Comparison of ENCODE assay signal across 15 cellular contexts in genomic region chr1:234199476-234200127, GRCh38.
DNase-seq lines count a peak whose midpoint lies in the region; ATAC-seq, FAIRE-seq and TF ChIP-seq lines count a peak whose summit lies in the region.
"Had no signal": no experiment of that assay in that cellular context is flagged by ENCODE, and none has a peak within 500 bp of the region (broad histone marks: within the 10 kb centered on the region; RNA-seq: fewer than 3 reads in every experiment).

No MANE protein-coding gene starts in this region.

- peaks cover 3% of the 10 kb centered on the region for H3K27me3 Mint-ChIP-seq in astrocyte (ENCODE audit: low read depth, unreplicated experiment)

- peaks cover 12% of the 10 kb centered on the region for H3K9me3 Mint-ChIP-seq in astrocyte (ENCODE audit: unreplicated experiment)
- H3K9me3 Mint-ChIP-seq: CD8-positive, alpha-beta T cell had no signal

- FAIRE-seq in astrocyte (lab: Jason Lieb, UNC): no peak
- FAIRE-seq: A549, GM19239 had no signal

- H4K20me1 ChIP-seq in astrocyte (ENCODE audit: insufficient read depth, low read length): no peaks in the 10 kb centered on the region

- H3K4me3 ChIP-seq in astrocyte (ENCODE audit: insufficient read depth, low read depth, low read length): no peak overlapping the region
- H3K4me3 ChIP-seq: A549 had no signal

- no peaks in the 10 kb centered on the region for H3K4me1 Mint-ChIP-seq in astrocyte (ENCODE audit: low read depth, unreplicated experiment)

- no peak overlapping the region for H3K9ac ChIP-seq in astrocyte (ENCODE audit: low read length)

- H3K36me3 ChIP-seq in astrocyte (ENCODE audit: insufficient read depth, low read length): no peaks in the 10 kb centered on the region
- H3K36me3 ChIP-seq: BE2C had no signal

- DNase-seq in NCI-H226: peak; percentile 26
- peak; percentile 16 for DNase-seq in astrocyte (ENCODE audit: low read depth)
- peak in 1 of 2 donors; percentile 87 for DNase-seq in foreskin keratinocyte
- DNase-seq in stimulated activated CD4-positive, alpha-beta T cell treated with anti-CD3 and anti-CD28 coated beads, Interleukin-12 subunit alpha, Interleukin-12 subunit beta, amount 100 ng/mL, for 4 hours: no peak
- DNase-seq: BE2C; CD8-positive, alpha-beta T cell; COR-L47; DMS53; GF-D8; HCEC 1CT had no signal

- no peak overlapping the region for H2AFZ ChIP-seq in astrocyte (ENCODE audit: low read depth, low read length)

- H3K4me3 Mint-ChIP-seq in astrocyte (ENCODE audit: unreplicated experiment): no peak overlapping the region
- H3K4me3 Mint-ChIP-seq: CD8-positive, alpha-beta T cell had no signal

- TF ChIP-seq CTCF in astrocyte (IDR thresholded peaks at IDR 0.05; ENCODE audit: insufficient read depth, low read depth, low read length) (no peak), foreskin keratinocyte (conservative IDR thresholded peaks at IDR 0.05) (no peak)

- no peaks in the 10 kb centered on the region for H3K27me3 ChIP-seq in astrocyte (ENCODE audit: insufficient read depth, low read length)
- no peaks in the 10 kb centered on the region for H3K27me3 ChIP-seq in foreskin keratinocyte

- H3K79me2 ChIP-seq in astrocyte (ENCODE audit: insufficient read depth, low read length): no peaks in the 10 kb centered on the region

- H3K4me2 ChIP-seq in astrocyte (ENCODE audit: low read length): no peak overlapping the region
- H3K4me2 ChIP-seq: A549 had no signal

- H3K27ac Mint-ChIP-seq in astrocyte (ENCODE audit: unreplicated experiment): no peak overlapping the region
- H3K27ac Mint-ChIP-seq: CD8-positive, alpha-beta T cell had no signal

- H3K4me1 ChIP-seq in astrocyte (ENCODE audit: insufficient read depth, low read length) (no peaks in the 10 kb centered on the region), foreskin keratinocyte (peaks cover 11% of the 10 kb centered on the region)
- H3K4me1 ChIP-seq: A549, BE2C had no signal

- no peaks in the 10 kb centered on the region for H3K36me3 Mint-ChIP-seq in astrocyte (ENCODE audit: low read depth, unreplicated experiment)
- H3K36me3 Mint-ChIP-seq: CD8-positive, alpha-beta T cell had no signal

- H3K9me3 ChIP-seq in astrocyte (ENCODE audit: insufficient read depth, low read depth, low read length): no peaks in the 10 kb centered on the region
- H3K9me3 ChIP-seq: BE2C had no signal

- H3K27ac ChIP-seq in astrocyte (ENCODE audit: low read depth, low read length) (no peak overlapping the region), foreskin keratinocyte (no peak overlapping the region)
- H3K27ac ChIP-seq: A549, C4-2B had no signal

- ATAC-seq in foreskin keratinocyte (peak; percentile 70), HG02798 (IDR thresholded peaks at IDR 0.05; ENCODE audit: poor library complexity, unreplicated experiment) (no peak), GM21447 (IDR thresholded peaks at IDR 0.05; ENCODE audit: unreplicated experiment) (no peak)
- ATAC-seq: A549; CD8-positive, alpha-beta T cell had no signal
